ENCODE assay signal across 14 cellular contexts in genomic region chr17:4247981-4248388, GRCh38. TPM values are rescaled to one million over a fixed set of nuclear protein-coding genes. Genes with fewer than 3 reads are reported as not detected.
DNase-seq lines count a peak whose midpoint lies in the region; ATAC-seq and TF ChIP-seq lines count a peak whose summit lies in the region.
"Had no signal": no experiment of that assay in that cellular context is flagged by ENCODE, and none has a peak within 500 bp of the region (broad histone marks: within the 10 kb centered on the region; RNA-seq: fewer than 3 reads in every experiment).

No MANE protein-coding gene starts in this region.

- H3K36me3 Mint-ChIP-seq in T-helper 17 cell (ENCODE audit: low read depth), result peaks cover 6% of the 10 kb centered on the region
- H3K36me3 Mint-ChIP-seq in glutamatergic neuron (ENCODE audit: unreplicated experiment), result no peaks in the 10 kb centered on the region
- no peaks in the 10 kb centered on the region for H3K36me3 Mint-ChIP-seq in natural killer cell treated with Interleukin-12 subunit alpha and Interleukin-12 subunit beta and Interleukin-15 and Interleukin-18, amount 100 ng/mL, for 72 hours

- in situ Hi-C loops in gastrocnemius medialis (cut with MboI; ENCODE audit: low sequenced_read_pairs in 4 of 4), result no loop called here

- peaks cover 1% of the 10 kb centered on the region for H3K9me3 Mint-ChIP-seq in glutamatergic neuron (ENCODE audit: unreplicated experiment)
- H3K9me3 Mint-ChIP-seq in natural killer cell treated with Interleukin-12 subunit alpha and Interleukin-12 subunit beta and Interleukin-15 and Interleukin-18, amount 100 ng/mL, for 72 hours, result no peaks in the 10 kb centered on the region
- H3K9me3 Mint-ChIP-seq: activated T-helper 2 cell treated with anti-CD3 and anti-CD28 coated beads, Interferon-gamma antibody, Interleukin-2, Interleukin-4, amounts not matched to agents 10 μg/mL and 5 μg/mL and 100 μg/mL, durations not matched to agents 14 hours and 24 hours and 36 hours; stimulated activated naive CD8-positive, alpha-beta T cell treated with anti-CD3 and anti-CD28 coated beads, Interleukin-15, Interleukin-2, amounts not matched to agents 100 ng/mL and 50 ng/mL, for 24 hours had no signal

- H3K9me3 ChIP-seq in T-helper 17 cell (ENCODE audit: control insufficient read depth, low read length, poor library complexity, severe bottlenecking), result no peaks in the 10 kb centered on the region
- H3K9me3 ChIP-seq in gastrocnemius medialis, result no peaks in the 10 kb centered on the region
- H3K9me3 ChIP-seq: heart left ventricle had no signal

- peaks cover 45% of the 10 kb centered on the region for H3K4me1 Mint-ChIP-seq in T-helper 17 cell
- peaks cover 50% of the 10 kb centered on the region for H3K4me1 Mint-ChIP-seq in glutamatergic neuron (ENCODE audit: low read depth, unreplicated experiment)
- peaks cover 32 to 46% of the 10 kb centered on the region in 2 donors for H3K4me1 Mint-ChIP-seq in natural killer cell treated with Interleukin-12 subunit alpha and Interleukin-12 subunit beta and Interleukin-15 and Interleukin-18, amount 100 ng/mL, for 72 hours (ENCODE audit: low read depth in 2 of 2)

- H3K4me3 Mint-ChIP-seq in T-helper 17 cell (no peak overlapping the region), glutamatergic neuron (ENCODE audit: unreplicated experiment) (peak overlapping the region; percentile 72)
- no peak overlapping the region for H3K4me3 Mint-ChIP-seq in natural killer cell treated with Interleukin-12 subunit alpha and Interleukin-12 subunit beta and Interleukin-15 and Interleukin-18, amount 100 ng/mL, for 72 hours
- H3K4me3 Mint-ChIP-seq: stimulated activated naive CD8-positive, alpha-beta T cell treated with anti-CD3 and anti-CD28 coated beads, Interleukin-15, Interleukin-2, amounts not matched to agents 100 ng/mL and 50 ng/mL, for 24 hours had no signal

- DNase-seq in HT1080 (ENCODE audit: low read depth), result peak; percentile 18
- no peak for DNase-seq in T-helper 17 cell
- no peak for DNase-seq in glutamatergic neuron
- no peak for DNase-seq in gastrocnemius medialis
- DNase-seq in natural killer cell treated with Interleukin-12 subunit alpha and Interleukin-12 subunit beta and Interleukin-15 and Interleukin-18, amount 100 ng/mL, for 72 hours (ENCODE audit: low spot score), result no peak
- DNase-seq: GOT3, heart left ventricle, NCI-H1417 treated with DMSO at 0.1 percent for 48 hours, SHP77 treated with DMSO at 0.1 percent for 48 hours had no signal

- peak overlapping the region; percentile 34 to 59 (median 44) for H3K27ac ChIP-seq in gastrocnemius medialis

- H3K36me3 ChIP-seq in gastrocnemius medialis, result no peaks in the 10 kb centered on the region

- H3K27me3 ChIP-seq in gastrocnemius medialis, result no peaks in the 10 kb centered on the region
- H3K27me3 ChIP-seq: heart left ventricle had no signal

- H3K27me3 Mint-ChIP-seq in T-helper 17 cell (no peaks in the 10 kb centered on the region), glutamatergic neuron (ENCODE audit: unreplicated experiment) (peaks cover 2% of the 10 kb centered on the region)
- H3K27me3 Mint-ChIP-seq in natural killer cell treated with Interleukin-12 subunit alpha and Interleukin-12 subunit beta and Interleukin-15 and Interleukin-18, amount 100 ng/mL, for 72 hours, result no peaks in the 10 kb centered on the region
- H3K27me3 Mint-ChIP-seq: stimulated activated naive CD8-positive, alpha-beta T cell treated with anti-CD3 and anti-CD28 coated beads, Interleukin-15, Interleukin-2, amounts not matched to agents 100 ng/mL and 50 ng/mL, for 24 hours had no signal

- TF ChIP-seq POLR2A in gastrocnemius medialis (IDR thresholded peaks at IDR 0.05), result no peak

- intact Hi-C loops in gastrocnemius medialis (cut with DNase I; ENCODE audit: low total_unique reads), result no loop called here

- no peak overlapping the region for H3K4me3 ChIP-seq in gastrocnemius medialis
- H3K4me3 ChIP-seq: heart left ventricle had no signal

- TF ChIP-seq CTCF in glutamatergic neuron (IDR thresholded peaks at IDR 0.05; ENCODE audit: partially characterized antibody, unreplicated experiment) (no peak), gastrocnemius medialis (IDR thresholded peaks at IDR 0.05 in 4 of 5, conservative IDR thresholded peaks at IDR 0.05 in 1 of 5) (no peak)

- peaks cover 49 to 61% of the 10 kb centered on the region in 2 donors for H3K4me1 ChIP-seq in gastrocnemius medialis

- no peak for ATAC-seq in T-helper 17 cell
- peak in 1 of 2 donors; percentile 72 for ATAC-seq in gastrocnemius medialis
- ATAC-seq in natural killer cell treated with Interleukin-12 subunit alpha and Interleukin-12 subunit beta and Interleukin-15 and Interleukin-18, amount 100 ng/mL, for 72 hours, result no peak
- ATAC-seq in GM21526 (IDR thresholded peaks at IDR 0.05; ENCODE audit: low FRiP score, unreplicated experiment), result no peak
- no peak for ATAC-seq in HG03565 (IDR thresholded peaks at IDR 0.05; ENCODE audit: unreplicated experiment)
- no peak for ATAC-seq in GM19035 (IDR thresholded peaks at IDR 0.05; ENCODE audit: unreplicated experiment)

- peak overlapping the region; percentile 61 for H3K27ac Mint-ChIP-seq in T-helper 17 cell
- peak overlapping the region; percentile 94 for H3K27ac Mint-ChIP-seq in glutamatergic neuron (ENCODE audit: unreplicated experiment)
- no peak overlapping the region for H3K27ac Mint-ChIP-seq in natural killer cell treated with Interleukin-12 subunit alpha and Interleukin-12 subunit beta and Interleukin-15 and Interleukin-18, amount 100 ng/mL, for 72 hours
- H3K27ac Mint-ChIP-seq: activated T-helper 2 cell treated with anti-CD3 and anti-CD28 coated beads, Interferon-gamma antibody, Interleukin-2, Interleukin-4, amounts not matched to agents 10 μg/mL and 5 μg/mL and 100 μg/mL, durations not matched to agents 14 hours and 24 hours and 36 hours; stimulated activated naive CD8-positive, alpha-beta T cell treated with anti-CD3 and anti-CD28 coated beads, Interleukin-15, Interleukin-2, amounts not matched to agents 100 ng/mL and 50 ng/mL, for 24 hours had no signal

RNA-seq across cellular contexts. Expression of gene ANKFY1, which starts 15.8 kb away (rescaled TPM):
- 15.2 and 16.1 TPM in 2 replicates for total RNA-seq in HT1080 (2014; rRNA removed; shearing (Covaris generic))
- polyA plus RNA-seq in HT1080 (2015; cell fraction: cytosol; rRNA removed), result 13.3 and 18.8 TPM in 2 replicates
- 65.2 and 67.7 TPM in 2 replicates for polyA plus RNA-seq in HT1080 (2015; cell fraction: nucleus; rRNA removed)
- total RNA-seq in T-helper 17 cell (10 to 100 TPM; 51.2 to 54.0 TPM), glutamatergic neuron (ENCODE audit: unreplicated experiment) (80.5 TPM), gastrocnemius medialis (10 to 100 TPM; 12.6 to 26.9 (median 13.5) TPM)
- total RNA-seq in natural killer cell treated with Interleukin-12 subunit alpha and Interleukin-12 subunit beta and Interleukin-15 and Interleukin-18, amount 100 ng/mL, for 72 hours, result 100 to 1,000 TPM in 1 of 2 donors, 10 to 100 TPM in 1; 67.6 to 107 TPM

Comparison
In these comparisons a context has a peak if more than half of its experiments do, and no peak if none do; other contexts are left out.
1. H3K27ac Mint-ChIP-seq: peak in T-helper 17 cell (single experiment) and glutamatergic neuron (single experiment); none in natural killer cell treated with Interleukin-12 subunit alpha and Interleukin-12 subunit beta and Interleukin-15 and Interleukin-18, amount 100 ng/mL, for 72 hours (0 of 2).